1 cellular context compared by ENCODE assay signal in the genomic region with DNA sequence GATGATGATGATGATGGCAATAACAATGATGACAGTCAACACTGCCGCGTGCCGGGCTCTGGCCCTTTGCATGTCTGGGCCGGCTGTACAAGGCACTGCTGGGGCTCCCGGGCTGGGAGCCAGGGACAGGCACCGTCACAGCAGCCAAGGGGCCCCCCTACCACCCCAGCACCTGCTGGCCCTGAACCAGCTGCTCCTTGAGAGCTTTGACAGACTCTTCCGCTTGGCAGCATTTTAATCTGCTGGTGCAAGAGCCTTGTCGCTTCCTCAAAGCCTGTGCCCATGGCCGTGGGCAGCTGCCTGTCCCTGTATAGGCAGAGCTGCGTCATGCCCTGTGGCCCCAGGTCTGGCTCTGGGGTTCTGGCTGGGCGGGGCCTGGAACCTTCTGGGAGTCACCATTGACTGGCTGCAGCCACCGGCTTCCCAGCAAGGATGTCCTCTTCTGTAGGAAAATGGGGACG.
TF ChIP-seq lines count a peak whose summit lies in the region.

No MANE protein-coding gene starts in this region.

TF ChIP-seq in H1, 55 proteins besides CTCF, POLR2A, EP300 and RAD21 (continued from another document):
- TF ChIP-seq NANOG (IDR thresholded peaks at IDR 0.05; ENCODE audit: insufficient read depth, low read depth, low read length, poor library complexity, severe bottlenecking): no peak
